ENCODE assay signal across 7 cellular contexts in the genomic region with DNA sequence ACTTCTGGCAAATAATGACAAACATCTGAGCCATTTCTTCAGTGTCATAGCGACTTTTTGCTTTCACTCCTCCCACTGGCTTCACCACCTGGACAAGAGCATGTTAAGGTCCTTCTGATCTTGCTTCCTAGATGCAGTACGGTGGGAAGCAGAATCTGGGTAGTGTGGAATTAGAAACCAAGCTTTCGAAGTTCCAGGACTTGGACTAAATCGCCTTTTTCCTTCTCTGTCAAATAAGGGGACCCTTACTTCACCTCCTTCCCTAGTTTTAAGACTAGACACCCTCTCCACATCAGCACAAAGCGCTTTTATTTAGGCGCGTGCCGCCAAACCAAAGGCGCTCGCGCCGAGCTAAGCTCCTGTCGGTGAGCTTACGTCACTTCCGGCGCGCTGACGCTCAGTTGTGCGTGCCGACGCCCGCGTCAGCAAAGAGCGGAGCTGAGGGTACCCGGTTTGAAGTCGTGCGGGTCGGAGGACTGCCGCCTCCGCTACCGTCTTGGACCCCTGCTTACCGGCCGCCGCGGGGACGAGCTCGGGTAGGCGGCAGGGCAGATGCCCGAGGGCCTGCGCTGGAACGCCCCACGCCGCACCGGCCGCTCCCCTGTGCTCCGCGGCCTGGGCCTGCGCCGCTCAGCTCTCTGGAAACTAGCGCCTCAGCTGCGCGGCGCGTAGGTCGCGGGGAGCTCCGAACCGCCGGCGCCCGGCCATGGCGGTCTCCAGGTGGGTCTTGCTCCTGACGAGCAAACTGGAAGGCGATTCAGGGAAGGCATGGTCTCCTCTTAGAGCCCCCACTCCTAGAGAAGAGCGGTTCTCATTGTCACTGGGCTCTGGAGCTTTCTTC.
DNase-seq lines count a peak whose midpoint lies in the region; ATAC-seq and TF ChIP-seq lines count a peak whose summit lies in the region.

A gene (plus strand): TSS at position 400 of the 841 bp plus-strand sequence. CDS start 307 bp downstream, at position 707.

- no peak for TF ChIP-seq CTCF in retinal pigment epithelial cell (conservative IDR thresholded peaks at IDR 0.05; ENCODE audit: low read depth, low read length)

- ATAC-seq in GM18502 (IDR thresholded peaks at IDR 0.05; ENCODE audit: poor library complexity, unreplicated experiment) (peak; percentile 98), HG02885 (IDR thresholded peaks at IDR 0.05; ENCODE audit: poor library complexity, unreplicated experiment) (peak; percentile 99)

- H3K4me3 ChIP-seq in retinal pigment epithelial cell (ENCODE audit: low read length), result peak within 1 kb of the TSS; percentile 80

- DNase-seq in NCI-H1694 treated with DMSO at 0.1 percent for 48 hours (lab: John Stamatoyannopoulos, UW) (peak; percentile 80), T1000 (lab: John Stamatoyannopoulos, UW) (peak; percentile 80), astrocyte of the hippocampus (ENCODE audit: low read depth, low spot score) (peak; percentile 97), hippocampal formation (lab: John Stamatoyannopoulos, UW) (peak; percentile 87 to 88), retinal pigment epithelial cell (ENCODE audit: low read depth) (peak; percentile 81)

Comparison
In these comparisons a context has a peak if more than half of its experiments do, and no peak if none do; other contexts are left out.
1. Peak in every context shown above with its lines: DNase-seq, ATAC-seq and H3K4me3 ChIP-seq.